9 cellular contexts compared by ENCODE assay signal in genomic region chr19:620166-620862, GRCh38. TPM values are rescaled to one million over a fixed set of nuclear protein-coding genes. Genes with fewer than 3 reads are reported as not detected.
"Had no signal": no experiment of that assay in that cellular context is flagged by ENCODE, and none has a peak within 500 bp of the region (broad histone marks: within the 10 kb centered on the region; RNA-seq: fewer than 3 reads in every experiment).

No MANE protein-coding gene starts in this region.

- H3K4me3 ChIP-seq: GM23248 had no signal

- H3K4me1 Mint-ChIP-seq: H9 had no signal

- H3K4me3 Mint-ChIP-seq: H9 had no signal

- DNase-seq: GM23248, GOT3, H9, HCEC 1CT, IMR-90, KBM-7 had no signal

- H3K9ac ChIP-seq: GM23248 had no signal

- H3K27ac ChIP-seq: GM23248 had no signal

- FAIRE-seq: HTR-8/SVneo had no signal

- H3K9me3 Mint-ChIP-seq: H9 had no signal

- H2AFZ ChIP-seq: GM23248 had no signal

- H3K27ac Mint-ChIP-seq: H9 had no signal

RNA-seq across cellular contexts. Expression of gene FGF22, which starts 19.4 kb away (rescaled TPM):
- total RNA-seq: H4, IMR-90 had no signal
- polyA plus RNA-seq: GM23248 had no signal

RNA-seq across cellular contexts. Expression of gene HCN2, which starts 30.6 kb away (rescaled TPM):
- total RNA-seq: HT-29 had no signal
